Comparison of ENCODE assay signal across 9 cellular contexts in the genomic region with DNA sequence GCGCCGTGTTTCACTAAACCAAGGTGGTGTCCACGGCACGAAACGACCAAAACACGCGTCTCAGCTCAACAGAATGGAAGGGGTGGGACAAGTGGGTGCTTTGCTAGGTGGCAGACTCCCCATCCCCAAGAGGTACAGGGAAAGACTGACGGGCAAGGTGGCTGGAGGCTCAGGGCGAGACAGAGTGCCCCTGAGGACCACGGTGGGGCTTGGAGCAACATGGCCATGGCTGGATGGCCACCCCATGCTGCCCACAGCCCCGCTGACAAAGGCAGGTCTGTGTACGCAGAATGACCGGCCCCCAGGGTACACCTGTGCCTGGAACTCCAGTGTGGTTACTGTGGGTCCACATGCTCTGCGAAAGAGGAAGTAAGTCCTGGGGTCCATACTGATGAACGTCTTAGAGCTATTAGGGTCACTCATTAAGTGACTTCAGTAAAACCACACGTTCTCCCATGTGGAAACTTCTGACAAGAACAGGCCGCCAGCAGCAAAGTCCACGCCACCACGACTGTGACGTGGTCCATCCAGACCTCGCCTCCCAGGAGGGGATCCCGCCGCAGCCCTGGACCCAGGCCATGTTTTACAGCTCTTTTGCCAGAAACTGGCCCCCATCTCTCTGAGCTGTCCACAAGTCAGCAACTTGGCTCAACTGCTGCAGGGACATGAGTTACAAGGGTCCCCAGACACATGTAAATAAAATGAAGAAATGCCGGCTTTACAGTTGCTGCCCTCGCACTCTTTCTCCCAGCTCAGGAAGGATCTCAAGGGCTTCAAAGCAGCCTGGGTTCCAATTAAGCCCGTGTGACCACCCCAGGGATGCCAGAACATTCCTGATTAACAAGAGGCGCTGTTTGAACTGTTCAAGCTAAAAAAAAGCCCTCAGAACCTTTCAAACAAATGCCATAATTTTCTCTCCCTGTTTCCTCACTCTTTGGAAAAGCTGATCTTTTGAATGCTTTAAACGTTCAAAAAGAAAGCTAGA.
DNase-seq lines count a peak whose midpoint lies in the region; ATAC-seq and TF ChIP-seq lines count a peak whose summit lies in the region.
"Had no signal": no experiment of that assay in that cellular context is flagged by ENCODE, and none has a peak within 500 bp of the region (broad histone marks: within the 10 kb centered on the region; RNA-seq: fewer than 3 reads in every experiment).

No MANE protein-coding gene starts in this region.

- peak overlapping the region; percentile 46 for H3K4me3 Mint-ChIP-seq in glutamatergic neuron (ENCODE audit: unreplicated experiment)
- no peak overlapping the region for H3K4me3 Mint-ChIP-seq in effector memory CD8-positive, alpha-beta T cell
- H3K4me3 Mint-ChIP-seq in CD8-positive, alpha-beta T cell, result no peak overlapping the region

- H3K4me3 ChIP-seq in GM12864 (ENCODE audit: low read depth, low read length), result no peak overlapping the region
- H3K4me3 ChIP-seq in lower leg skin (ENCODE audit: low read depth, poor library complexity, severe bottlenecking), result no peak overlapping the region
- H3K4me3 ChIP-seq in CD8-positive, alpha-beta T cell (ENCODE audit: low read depth, low read length), result no peak overlapping the region

- H3K27me3 Mint-ChIP-seq in glutamatergic neuron (ENCODE audit: unreplicated experiment), result peaks cover 11% of the 10 kb centered on the region
- no peaks in the 10 kb centered on the region for H3K27me3 Mint-ChIP-seq in effector memory CD8-positive, alpha-beta T cell
- H3K27me3 Mint-ChIP-seq in CD8-positive, alpha-beta T cell (ENCODE audit: low read depth), result no peaks in the 10 kb centered on the region

- no peak overlapping the region for H3K27ac ChIP-seq in CD8-positive, alpha-beta T cell (ENCODE audit: low read depth, low read length)

- H3K27me3 ChIP-seq in CD8-positive, alpha-beta T cell (ENCODE audit: insufficient read depth, low read length), result no peaks in the 10 kb centered on the region

- TF ChIP-seq CTCF in GM12864 (IDR thresholded peaks at IDR 0.05; ENCODE audit: low read depth, low read length, missing control alignments) (no peak), glutamatergic neuron (IDR thresholded peaks at IDR 0.05; ENCODE audit: partially characterized antibody, unreplicated experiment) (no peak), lower leg skin (IDR thresholded peaks at IDR 0.05) (no peak)
- TF ChIP-seq CTCF in CD8-positive, alpha-beta T cell (IDR thresholded peaks at IDR 0.05), result no peak

- H3K4me1 ChIP-seq in CD8-positive, alpha-beta T cell (ENCODE audit: insufficient read depth, low read length), result no peaks in the 10 kb centered on the region

- no peaks in the 10 kb centered on the region for H3K36me3 Mint-ChIP-seq in glutamatergic neuron (ENCODE audit: unreplicated experiment)
- peaks cover 5% of the 10 kb centered on the region for H3K36me3 Mint-ChIP-seq in effector memory CD8-positive, alpha-beta T cell (ENCODE audit: insufficient read depth)
- peaks cover 35% of the 10 kb centered on the region for H3K36me3 Mint-ChIP-seq in CD8-positive, alpha-beta T cell

- POLR2A ChIA-PET in CD8-positive, alpha-beta T cell (lab: Charles Lee), result no interaction called here

- ATAC-seq in GM19468 (IDR thresholded peaks at IDR 0.05; ENCODE audit: extremely low read depth, unreplicated experiment) (peak; percentile 32), HG03175 (IDR thresholded peaks at IDR 0.05; ENCODE audit: unreplicated experiment) (peak; percentile 83)
- ATAC-seq in effector memory CD8-positive, alpha-beta T cell (replicated peaks), result no peak
- ATAC-seq in stimulated activated naive CD8-positive, alpha-beta T cell treated with anti-CD3 and anti-CD28 coated beads, Interleukin-15, Interleukin-2, amounts not matched to agents 100 U/mL and 50 U/mL, for 24 hours, result no peak
- no peak for ATAC-seq in CD8-positive, alpha-beta T cell

- H3K9me3 Mint-ChIP-seq in glutamatergic neuron (ENCODE audit: unreplicated experiment), result peaks cover 10% of the 10 kb centered on the region
- no peaks in the 10 kb centered on the region for H3K9me3 Mint-ChIP-seq in effector memory CD8-positive, alpha-beta T cell
- no peaks in the 10 kb centered on the region for H3K9me3 Mint-ChIP-seq in CD8-positive, alpha-beta T cell

- no peak overlapping the region for H3K27ac Mint-ChIP-seq in glutamatergic neuron (ENCODE audit: unreplicated experiment)
- no peak overlapping the region for H3K27ac Mint-ChIP-seq in effector memory CD8-positive, alpha-beta T cell
- no peak overlapping the region for H3K27ac Mint-ChIP-seq in CD8-positive, alpha-beta T cell

- H3K36me3 ChIP-seq in CD8-positive, alpha-beta T cell (ENCODE audit: insufficient read depth, low read length), result no peaks in the 10 kb centered on the region

- TF ChIP-seq POLR2A in lower leg skin (IDR thresholded peaks at IDR 0.05), result no peak

- DNase-seq in GM12864 (ENCODE audit: low read depth) (peak; percentile 59), glutamatergic neuron (no peak), lower leg skin (ENCODE audit: low spot score in 2 of 2) (no peak)
- DNase-seq in effector memory CD8-positive, alpha-beta T cell, result no peak
- DNase-seq in stimulated activated naive CD8-positive, alpha-beta T cell treated with anti-CD3 and anti-CD28 coated beads, Interleukin-15, Interleukin-2, amounts not matched to agents 100 U/mL and 50 U/mL, for 24 hours, result no peak
- DNase-seq in CD8-positive, alpha-beta T cell, result no peak
- DNase-seq: activated CD8-positive, alpha-beta memory T cell treated with anti-CD3 and anti-CD28 coated beads, Interleukin-2, amount 50 U/mL, for 4 hours had no signal

- no peaks in the 10 kb centered on the region for H3K9me3 ChIP-seq in CD8-positive, alpha-beta T cell (ENCODE audit: low read length)

- 89 to 90% methylated on average over 25 to 28 of the region's 28 CpGs for WGBS in lower leg skin, 2 donors

- intact Hi-C loops in lower leg skin (cut with DNase I; ENCODE audit: low total_unique reads), result no loop called here
- intact Hi-C loops in CD8-positive, alpha-beta T cell (cut with DNase I, micrococcal nuclease), result no loop called here

- CTCF ChIA-PET in CD8-positive, alpha-beta T cell (lab: Charles Lee), result no interaction called here

- peaks cover 37% of the 10 kb centered on the region for H3K4me1 Mint-ChIP-seq in glutamatergic neuron (ENCODE audit: low read depth, unreplicated experiment)
- peaks cover 0 to 2% of the 10 kb centered on the region in 2 donors for H3K4me1 Mint-ChIP-seq in effector memory CD8-positive, alpha-beta T cell (ENCODE audit: low read depth in 2 of 2)
- no peaks in the 10 kb centered on the region for H3K4me1 Mint-ChIP-seq in CD8-positive, alpha-beta T cell (ENCODE audit: low read depth)

Comparison
In these comparisons a context has a peak if more than half of its experiments do, and no peak if none do; other contexts are left out.
1. ATAC-seq: peak in GM19468 (single experiment) and HG03175 (single experiment); none in effector memory CD8-positive, alpha-beta T cell (single experiment), stimulated activated naive CD8-positive, alpha-beta T cell treated with anti-CD3 and anti-CD28 coated beads, Interleukin-15, Interleukin-2, amounts not matched to agents 100 U/mL and 50 U/mL, for 24 hours (single experiment) and CD8-positive, alpha-beta T cell (single experiment).